ENCODE assay signal across 8 cellular contexts in genomic region chr19:24033308-24033961, GRCh38. TPM values are rescaled to one million over a fixed set of nuclear protein-coding genes. Genes with fewer than 3 reads are reported as not detected.
DNase-seq lines count a peak whose midpoint lies in the region; ATAC-seq lines count a peak whose summit lies in the region.

No MANE protein-coding gene starts in this region.

- H3K9ac ChIP-seq in BLaER1, result peak overlapping the region; percentile 98

- H3K27me3 ChIP-seq in BLaER1, result no peaks in the 10 kb centered on the region

- H3K27ac Mint-ChIP-seq in activated CD8-positive, alpha-beta T cell treated with anti-CD3 and anti-CD28 coated beads, Interleukin-2, amount 10 ng/mL, durations not matched to agents 7 days and 5 days, result peak overlapping the region; percentile 98

- CTCF ChIA-PET in activated CD8-positive, alpha-beta T cell treated with anti-CD3 and anti-CD28 coated beads, Interleukin-2, amount 10 ng/mL, durations not matched to agents 7 days and 5 days (lab: Charles Lee), result interaction anchor here (1.0 to 2.0 kb wide), 5 partner anchors 11 to 124 kb away, joined by 3 to 5 read pairs (median 4); partner anchors contain the start of gene ZNF254

- H3K9me3 ChIP-seq in BLaER1, result peaks cover 27% of the 10 kb centered on the region

- ATAC-seq in HG03457 (IDR thresholded peaks at IDR 0.05; ENCODE audit: unreplicated experiment), result peak; percentile 85
- peak; percentile 99 for ATAC-seq in activated CD8-positive, alpha-beta T cell treated with anti-CD3 and anti-CD28 coated beads, Interleukin-2, amount 10 ng/mL, durations not matched to agents 7 days and 5 days

- no peaks in the 10 kb centered on the region for H3K27me3 Mint-ChIP-seq in activated CD8-positive, alpha-beta T cell treated with anti-CD3 and anti-CD28 coated beads, Interleukin-2, amount 10 ng/mL, durations not matched to agents 7 days and 5 days (ENCODE audit: low read depth)

- peaks cover 37% of the 10 kb centered on the region for H4K20me1 ChIP-seq in BLaER1

- H3K4me3 Mint-ChIP-seq in activated CD8-positive, alpha-beta T cell treated with anti-CD3 and anti-CD28 coated beads, Interleukin-2, amount 10 ng/mL, durations not matched to agents 7 days and 5 days, result peak overlapping the region; percentile 99

- H3K4me2 ChIP-seq in BLaER1, result peak overlapping the region; percentile 91

- POLR2A ChIA-PET in activated CD8-positive, alpha-beta T cell treated with anti-CD3 and anti-CD28 coated beads, Interleukin-2, amount 10 ng/mL, durations not matched to agents 7 days and 5 days (lab: Charles Lee), result interaction anchor here (1.3 to 2.4 kb wide), 7 partner anchors 9 to 784 kb away, joined by 3 to 39 read pairs (median 5); partner anchors contain the start of genes ZNF254, ZNF724 and ZNF726

- H3K4me3 ChIP-seq in BLaER1, result peak overlapping the region; percentile 90

- H3K4me1 ChIP-seq in BLaER1, result peaks cover 63% of the 10 kb centered on the region

- H3K4me1 Mint-ChIP-seq in activated CD8-positive, alpha-beta T cell treated with anti-CD3 and anti-CD28 coated beads, Interleukin-2, amount 10 ng/mL, durations not matched to agents 7 days and 5 days (ENCODE audit: low read depth), result peaks cover 21% of the 10 kb centered on the region

- DNase-seq in GM19240 (ENCODE audit: insufficient read length, low spot score), result peak; percentile 72
- peak; percentile 97 for DNase-seq in NCI-H69 (lab: John Stamatoyannopoulos, UW)
- DNase-seq in activated CD8-positive, alpha-beta T cell treated with anti-CD3 and anti-CD28 coated beads, Interleukin-2, amount 10 ng/mL, durations not matched to agents 7 days and 5 days, result peak; percentile 88
- DNase-seq in effector CD4-positive, alpha-beta T cell, result peak; percentile 84
- peak; percentile 93 to 95 for DNase-seq in lung microvascular endothelial cell (ENCODE audit: low read depth in 2 of 2)
- peak; percentile 48 to 66 (median 64) for DNase-seq in stimulated activated CD4-positive, alpha-beta T cell treated with anti-CD3 and anti-CD28 coated beads, TNF-alpha, amount 100 ng/mL, for 4 hours (ENCODE audit: low read depth in 3 of 3)

- peak overlapping the region; percentile 98 for H3K27ac ChIP-seq in BLaER1

- H3K9me3 Mint-ChIP-seq in activated CD8-positive, alpha-beta T cell treated with anti-CD3 and anti-CD28 coated beads, Interleukin-2, amount 10 ng/mL, durations not matched to agents 7 days and 5 days (ENCODE audit: insufficient read depth), result no peaks in the 10 kb centered on the region

- H3K36me3 Mint-ChIP-seq in activated CD8-positive, alpha-beta T cell treated with anti-CD3 and anti-CD28 coated beads, Interleukin-2, amount 10 ng/mL, durations not matched to agents 7 days and 5 days (ENCODE audit: low read depth), result peaks cover 37% of the 10 kb centered on the region

- peaks cover 29% of the 10 kb centered on the region for H3K36me3 ChIP-seq in BLaER1

RNA-seq across cellular contexts. Expression of gene ZNF254, which starts 53.6 kb away (rescaled TPM):
- total RNA-seq in activated CD8-positive, alpha-beta T cell treated with anti-CD3 and anti-CD28 coated beads, Interleukin-2, amount 10 ng/mL, durations not matched to agents 7 days and 5 days, result 10 to 100 TPM; 13.0 to 13.1 TPM
- 11.3 and 16.9 TPM in 2 replicates for total RNA-seq in lung microvascular endothelial cell

Comparison
In these comparisons a context has a peak if more than half of its experiments do, and no peak if none do; other contexts are left out.
1. Peak in every context shown above with its lines: DNase-seq, ATAC-seq, H3K4me3 ChIP-seq and H3K27ac ChIP-seq.